8 cellular contexts compared by ENCODE assay signal in genomic region chr7:140479739-140480084, GRCh38. TPM values are rescaled to one million over a fixed set of nuclear protein-coding genes. Genes with fewer than 3 reads are reported as not detected.
A peak's percentile ranks its signal among the peaks of the same experiment; 100 is the strongest.
DNase-seq lines count a peak whose midpoint lies in the region; ATAC-seq, FAIRE-seq and TF ChIP-seq lines count a peak whose summit lies in the region.

No MANE protein-coding gene starts in this region.

- ATAC-seq in left ventricle myocardium superior: no peak
- ATAC-seq in lower lobe of right lung: peak in 1 of 2 donors; percentile 2
- no peak for ATAC-seq in GM21447 (IDR thresholded peaks at IDR 0.05; ENCODE audit: unreplicated experiment)

- peaks cover 13% of the 10 kb centered on the region for H3K4me1 ChIP-seq in cardiac muscle cell (ENCODE audit: low read depth)
- peaks cover 5 to 20% of the 10 kb centered on the region in 2 donors for H3K4me1 ChIP-seq in ascending aorta
- peaks cover 28% of the 10 kb centered on the region for H3K4me1 ChIP-seq in lower lobe of right lung

- H3K27ac ChIP-seq in cardiac muscle cell: peak overlapping the region; percentile 65
- peak overlapping the region; percentile 73 to 87 for H3K27ac ChIP-seq in ascending aorta
- H3K27ac ChIP-seq in lower lobe of right lung: peak overlapping the region; percentile 94

- H3K36me3 ChIP-seq in cardiac muscle cell (no peaks in the 10 kb centered on the region), ascending aorta (no peaks in the 10 kb centered on the region), lower lobe of right lung (no peaks in the 10 kb centered on the region)

- intact Hi-C loops in left ventricle myocardium superior (cut with micrococcal nuclease) (no loop called here), ascending aorta (cut with DNase I) (loop anchor here (2.0 to 10.0 kb wide), 4 partner anchors 173 to 535 kb away; partner anchors contain the start of genes BRAF, KDM7A and MRPS33), lower lobe of right lung (cut with DNase I) (no loop called here)

- TF ChIP-seq CTCF in cardiac muscle cell (IDR thresholded peaks at IDR 0.05; ENCODE audit: low read depth, low read length): no peak
- no peak for TF ChIP-seq CTCF in ascending aorta (IDR thresholded peaks at IDR 0.05)
- no peak for TF ChIP-seq CTCF in lower lobe of right lung (IDR thresholded peaks at IDR 0.05)
- TF ChIP-seq CTCF in D721Med (IDR thresholded peaks at IDR 0.05; ENCODE audit: insufficient read depth, missing control alignments): no peak

- H3K4me3 ChIP-seq in cardiac muscle cell (peak overlapping the region; percentile 90), ascending aorta (peak overlapping the region; percentile 90 to 93), lower lobe of right lung (peak overlapping the region; percentile 98)

- FAIRE-seq in urothelium cell line (lab: Jason Lieb, UNC) (no peak), D721Med (lab: Jason Lieb, UNC) (no peak)

- no peaks in the 10 kb centered on the region for H3K27me3 ChIP-seq in cardiac muscle cell
- no peaks in the 10 kb centered on the region for H3K27me3 ChIP-seq in ascending aorta
- H3K27me3 ChIP-seq in lower lobe of right lung (ENCODE audit: low read depth): no peaks in the 10 kb centered on the region

- H3K9me3 ChIP-seq in cardiac muscle cell (ENCODE audit: low read depth) (no peaks in the 10 kb centered on the region), ascending aorta (no peaks in the 10 kb centered on the region), lower lobe of right lung (no peaks in the 10 kb centered on the region)

- DNase-seq in cardiac muscle cell (ENCODE audit: low read depth in 1 of 2, low spot score in 1 of 2): no peak
- no peak for DNase-seq in left ventricle myocardium superior
- DNase-seq in ascending aorta (ENCODE audit: low spot score in 2 of 2): no peak
- DNase-seq in lower lobe of right lung: no peak
- DNase-seq in urothelium cell line (ENCODE audit: low spot score): peak; percentile 4
- no peak for DNase-seq in SKM-1 treated with dmso at 0.1 percent for 144 hours (lab: John Stamatoyannopoulos, UW; ENCODE audit: unreplicated experiment)
- no peak for DNase-seq in D721Med (ENCODE audit: insufficient read length, low spot score)

RNA-seq across cellular contexts. Expression of gene MKRN1, which starts 0.4 kb away (rescaled TPM):
- total RNA-seq in cardiac muscle cell (143 and 247 TPM in 2 replicates), left ventricle myocardium superior (118 TPM), ascending aorta (20.6 TPM), lower lobe of right lung (112 TPM)
- 156 and 216 TPM in 2 replicates for polyA plus RNA-seq in cardiac muscle cell
